In genomic region chr16:31472559-31473203, GRCh38 we compare ENCODE assay signal across 8 cellular contexts. TPM values are rescaled to one million over a fixed set of nuclear protein-coding genes. Genes with fewer than 3 reads are reported as not detected.
DNase-seq lines count a peak whose midpoint lies in the region; ATAC-seq and TF ChIP-seq lines count a peak whose summit lies in the region.

No MANE protein-coding gene starts in this region.

- H3K27me3 ChIP-seq in H7 (ENCODE audit: control insufficient read depth, insufficient read depth, low read length): peaks cover 40% of the 10 kb centered on the region

- no peaks in the 10 kb centered on the region for H3K9me3 Mint-ChIP-seq in activated naive CD8-positive, alpha-beta T cell (ENCODE audit: low read depth)

- H3K36me3 Mint-ChIP-seq in activated naive CD8-positive, alpha-beta T cell: no peaks in the 10 kb centered on the region

- H3K4me3 ChIP-seq in H7 (ENCODE audit: insufficient read depth, low read depth, low read length): peak overlapping the region; percentile 68

- H3K36me3 ChIP-seq in H7 (replicated peaks; ENCODE audit: control insufficient read depth, insufficient read depth, low read length): no peaks in the 10 kb centered on the region

- H3K4me1 Mint-ChIP-seq in activated naive CD8-positive, alpha-beta T cell (ENCODE audit: low read depth): peaks cover 14% of the 10 kb centered on the region

- ATAC-seq in omental fat pad (ENCODE audit: low FRiP score): peak; percentile 82
- ATAC-seq in HG02610 (IDR thresholded peaks at IDR 0.05; ENCODE audit: unreplicated experiment): no peak
- no peak for ATAC-seq in HG02759 (IDR thresholded peaks at IDR 0.05; ENCODE audit: unreplicated experiment)

- H3K27ac Mint-ChIP-seq in activated naive CD8-positive, alpha-beta T cell: no peak overlapping the region

- DNase-seq in CD1c-positive myeloid dendritic cell (ENCODE audit: extremely low spot score) (peak; percentile 39), H7 (peak; percentile 97), NCI-H446 treated with DMSO at 0.1 percent for 48 hours (lab: John Stamatoyannopoulos, UW) (peak; percentile 72), glomerular endothelial cell (ENCODE audit: extremely low read depth, low read depth, low spot score) (peak; percentile 62), omental fat pad (ENCODE audit: low spot score) (peak; percentile 68)

- peaks cover 6% of the 10 kb centered on the region for H3K27me3 Mint-ChIP-seq in activated naive CD8-positive, alpha-beta T cell

- H3K4me3 Mint-ChIP-seq in activated naive CD8-positive, alpha-beta T cell: peak overlapping the region; percentile 77

- no peak for TF ChIP-seq CTCF in omental fat pad (IDR thresholded peaks at IDR 0.05)

RNA-seq across cellular contexts. Expression of gene TGFB1I1, which starts 0.7 kb away (rescaled TPM):
- 3.0 and 3.1 TPM in 2 replicates for total RNA-seq in H7 (2014; rRNA removed; shearing (Covaris generic))
- total RNA-seq in glomerular endothelial cell (136 and 143 TPM in 2 replicates), omental fat pad (10 to 100 TPM; 16.1 to 33.7 (median 18.9) TPM)

RNA-seq across cellular contexts. Expression of gene SLC5A2, which starts 10.2 kb away (rescaled TPM):
- 0.26 and 0.45 TPM in 2 replicates for total RNA-seq in H7 (2014; rRNA removed; shearing (Covaris generic))
- total RNA-seq in glomerular endothelial cell: not detected in 2 replicates
- not detected for total RNA-seq in omental fat pad

RNA-seq across cellular contexts. Expression of gene ARMC5, which starts 13.4 kb away (rescaled TPM):
- total RNA-seq in H7 (2014; rRNA removed; shearing (Covaris generic)): 8.0 and 11.6 TPM in 2 replicates
- total RNA-seq in glomerular endothelial cell (20.1 and 21.4 TPM in 2 replicates), omental fat pad (10 to 100 TPM in 2 of 4 donors, 1 to 10 TPM in 2; 4.6 to 15.5 (median 10.0) TPM)

RNA-seq across cellular contexts. Expression of gene ZNF843, which starts 30.1 kb away (rescaled TPM):
- 0.17 and 0.33 TPM in 2 replicates for total RNA-seq in H7 (2014; rRNA removed; shearing (Covaris generic))
- total RNA-seq in glomerular endothelial cell (0.05 and 1.7 TPM in 2 replicates), omental fat pad (1 to 10 TPM in 3 of 4 donors, under 1 TPM in 1; 0.36 to 2.2 (median 1.5) TPM)

RNA-seq across cellular contexts. Expression of gene RUSF1, which starts 35.5 kb away (rescaled TPM):
- total RNA-seq in H7 (2014; rRNA removed; shearing (Covaris generic)): 44.7 and 66.9 TPM in 2 replicates
- total RNA-seq in glomerular endothelial cell: 38.2 and 62.0 TPM in 2 replicates
- 10 to 100 TPM; 35.3 to 56.7 (median 48.9) TPM for total RNA-seq in omental fat pad

Comparison
In these comparisons a context has a peak if more than half of its experiments do, and no peak if none do; other contexts are left out.
1. DNase-seq: peak in every context shown above with its lines; median percentile 97 in H7; 72 in NCI-H446 treated with DMSO at 0.1 percent for 48 hours; 68 in omental fat pad; 62 in glomerular endothelial cell; 39 in CD1c-positive myeloid dendritic cell.